Comparison of ENCODE assay signal across 17 cellular contexts in the genomic region with DNA sequence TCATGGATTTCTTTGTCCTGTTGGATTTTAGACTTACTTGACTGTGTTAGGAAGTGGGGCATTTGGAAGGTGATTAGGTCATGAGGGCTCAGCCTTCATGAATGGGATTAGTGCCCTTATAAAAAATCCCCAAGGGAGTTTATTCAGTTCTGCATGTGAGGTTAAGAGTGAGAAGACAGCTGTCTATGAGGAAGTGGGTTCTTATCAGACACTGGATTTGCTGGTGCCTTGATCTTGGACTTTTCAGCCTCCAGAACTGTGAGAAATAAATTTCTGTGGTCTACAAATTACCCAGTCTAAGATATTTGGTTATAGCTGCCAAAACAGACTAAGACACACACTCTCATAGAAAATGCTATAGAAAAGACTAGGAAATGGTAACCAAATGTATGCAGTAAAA.
DNase-seq lines count a peak whose midpoint lies in the region; TF ChIP-seq lines count a peak whose summit lies in the region.
"Had no signal": no experiment of that assay in that cellular context is flagged by ENCODE, and none has a peak within 500 bp of the region (broad histone marks: within the 10 kb centered on the region; RNA-seq: fewer than 3 reads in every experiment).

No MANE protein-coding gene starts in this region.

- H3K27me3 ChIP-seq in brain microvascular endothelial cell (replicated peaks) (no peaks in the 10 kb centered on the region), dorsolateral prefrontal cortex (no peaks in the 10 kb centered on the region)

- in situ Hi-C loops in brain microvascular endothelial cell (cut with HindIII; ENCODE audit: low pct_ligation_motif_present, low sequenced_read_pairs), result no loop called here

- TF ChIP-seq CTCF in brain microvascular endothelial cell (IDR thresholded peaks at IDR 0.05; ENCODE audit: low read depth, low read length, missing control alignments) (no peak), dorsolateral prefrontal cortex (IDR thresholded peaks at IDR 0.05 in 54 of 56, conservative IDR thresholded peaks at IDR 0.05 in 2 of 56; ENCODE audit: low read depth in 1 of 56, partially characterized antibody in 56 of 56) (no peak)

- intact Hi-C loops in dorsolateral prefrontal cortex (cut with DNase I), result no loop called here

- H3K27ac ChIP-seq in brain microvascular endothelial cell (no peak overlapping the region), dorsolateral prefrontal cortex (no peak overlapping the region)
- H3K27ac ChIP-seq: A549, C4-2B had no signal

- H3K4me3 ChIP-seq in Jurkat, Clone E6-1 (ENCODE audit: low read length), result no peak overlapping the region
- H3K4me3 ChIP-seq in brain microvascular endothelial cell (ENCODE audit: low read depth, low read length) (no peak overlapping the region), dorsolateral prefrontal cortex (no peak overlapping the region)
- H3K4me3 ChIP-seq: A549, HAP-1 had no signal

- DNase-seq in A172 (ENCODE audit: low spot score) (peak; percentile 33), NCI-H82 treated with DMSO at 0.1 percent for 48 hours (lab: John Stamatoyannopoulos, UW; ENCODE audit: unreplicated experiment) (peak; percentile 7), brain microvascular endothelial cell (peak; percentile 9), NCI-H446 (lab: John Stamatoyannopoulos, UW) (no peak), dorsolateral prefrontal cortex (no peak)
- peak; percentile 70 for DNase-seq in Jurkat, Clone E6-1 (ENCODE audit: low read depth, low spot score)
- DNase-seq in activated CD8-positive, alpha-beta memory T cell treated with anti-CD3 and anti-CD28 coated beads, Interleukin-2, amount 50 U/mL, for 48 hours, result no peak
- DNase-seq: NCI-H1048; NCI-H1436 treated with DMSO at 0.1 percent for 48 hours; NCI-H2029 treated with DMSO at 0.1 percent for 48 hours; NCI-H2227 treated with DMSO at 0.1 percent for 48 hours; NCI-H526 treated with DMSO at 0.1 percent for 48 hours; NK-92 treated with Interleukin-12 subunit alpha and Interleukin-12 subunit beta, amount 100 ng/mL, for 24 hours; SIG-M5 had no signal

- H3K36me3 ChIP-seq in brain microvascular endothelial cell (replicated peaks), result no peaks in the 10 kb centered on the region
- H3K36me3 ChIP-seq: HAP-1 had no signal

Comparison
In these comparisons a context has a peak if more than half of its experiments do, and no peak if none do; other contexts are left out.
1. DNase-seq: peak in A172 (single experiment), Jurkat, Clone E6-1 (single experiment), NCI-H82 treated with DMSO at 0.1 percent for 48 hours (single experiment) and brain microvascular endothelial cell (single experiment); none in NCI-H446 (0 of 2), dorsolateral prefrontal cortex (0 of 10) and activated CD8-positive, alpha-beta memory T cell treated with anti-CD3 and anti-CD28 coated beads, Interleukin-2, amount 50 U/mL, for 48 hours (single experiment).